In the genomic region with DNA sequence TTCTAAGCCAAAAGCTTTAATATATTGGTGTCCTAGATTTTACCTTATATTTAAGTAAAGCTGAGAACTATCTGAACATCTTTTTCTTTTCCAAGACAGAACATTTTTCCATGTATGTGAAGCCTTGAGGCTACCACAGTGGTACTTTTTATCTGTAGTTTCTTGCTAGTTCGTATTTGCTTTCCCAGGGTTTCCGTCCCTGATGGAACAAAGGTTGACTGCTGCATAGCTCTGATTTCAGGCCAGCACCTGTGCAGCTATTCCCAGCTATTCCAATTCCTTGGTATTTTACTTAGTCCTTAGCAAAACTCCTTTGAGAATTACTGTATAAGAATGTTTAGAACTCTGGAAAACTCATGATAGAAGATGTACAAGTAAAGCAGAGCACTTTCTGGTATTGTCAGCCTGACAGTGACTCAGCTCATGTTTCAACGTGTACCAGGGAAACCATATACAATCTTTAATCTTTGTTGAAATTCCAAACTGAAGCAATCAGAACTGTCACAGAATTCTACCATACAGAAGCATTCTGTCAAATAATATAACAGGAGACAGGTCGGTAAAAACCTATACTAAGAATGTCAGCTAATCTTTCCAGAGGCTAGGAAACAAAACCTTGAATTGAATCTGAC, we compare ENCODE assay signal across 16 cellular contexts.
DNase-seq lines count a peak whose midpoint lies in the region; ATAC-seq and TF ChIP-seq lines count a peak whose summit lies in the region.
"Had no signal": no experiment of that assay in that cellular context is flagged by ENCODE, and none has a peak within 500 bp of the region (broad histone marks: within the 10 kb centered on the region; RNA-seq: fewer than 3 reads in every experiment).

No MANE protein-coding gene starts in this region.

- no peak overlapping the region for H2BK5ac ChIP-seq in H9 (ENCODE audit: insufficient read length, low read length)

- no peak overlapping the region for H3K9ac ChIP-seq in H9 (ENCODE audit: extremely low read depth, insufficient read length, low read length)

- H4K8ac ChIP-seq in H9 (replicated peaks; ENCODE audit: insufficient read length, low read depth, low read length) = no peak overlapping the region

- H3K4me2 ChIP-seq in H9 (ENCODE audit: insufficient read depth, insufficient read length, low read length) = no peak overlapping the region

- H3K4ac ChIP-seq in H9 (ENCODE audit: low read depth, low read length) = no peak overlapping the region

- H3K36me3 Mint-ChIP-seq in H9 (ENCODE audit: insufficient read depth in 1 of 3, low read depth in 3 of 3) = peaks cover 11 to 27% (median 26%) of the 10 kb centered on the region in 3 experiments; a peak in 6 of 7 replicates
- H3K36me3 Mint-ChIP-seq in progenitor cell of endocrine pancreas (ENCODE audit: insufficient read depth) = peaks cover 18% of the 10 kb centered on the region

- no peak overlapping the region for H2BK20ac ChIP-seq in H9 (ENCODE audit: low read depth, low read length, poor library complexity, severe bottlenecking)

- TF ChIP-seq CTCF in H9 (conservative IDR thresholded peaks at IDR 0.05) = no peak
- TF ChIP-seq CTCF in foreskin keratinocyte (conservative IDR thresholded peaks at IDR 0.05) = peak; percentile 28
- no peak for TF ChIP-seq CTCF in progenitor cell of endocrine pancreas (IDR thresholded peaks at IDR 0.05; ENCODE audit: unreplicated experiment)

- H3K4me1 Mint-ChIP-seq in H9 = peaks cover 4 to 16% of the 10 kb centered on the region in 2 experiments; a peak in 3 of 4 replicates
- peaks cover 5% of the 10 kb centered on the region for H3K4me1 Mint-ChIP-seq in progenitor cell of endocrine pancreas (ENCODE audit: low read depth)

- H3K27me3 ChIP-seq in H9 (ENCODE audit: insufficient read depth, low read length) = no peaks in the 10 kb centered on the region
- no peaks in the 10 kb centered on the region for H3K27me3 ChIP-seq in SJSA1 (replicated peaks)
- H3K27me3 ChIP-seq in foreskin keratinocyte = no peaks in the 10 kb centered on the region
- H3K27me3 ChIP-seq in SJCRH30 = no peaks in the 10 kb centered on the region
- no peaks in the 10 kb centered on the region for H3K27me3 ChIP-seq in right cardiac atrium (ENCODE audit: control insufficient read depth, insufficient read depth)
- H3K27me3 ChIP-seq: testis had no signal

- H3K79me1 ChIP-seq in H9 (ENCODE audit: insufficient read depth, low read depth, low read length, poor library complexity, severe bottlenecking) = no peaks in the 10 kb centered on the region

- no peak overlapping the region for H2BK12ac ChIP-seq in H9 (ENCODE audit: insufficient read length, low read depth, low read length)

- intact Hi-C loops in right cardiac atrium (cut with DNase I) = no loop called here

- H3K23ac ChIP-seq in H9 (ENCODE audit: insufficient read length, low read depth, low read length) = no peak overlapping the region

- H3K4me3 ChIP-seq in SJSA1 = no peak overlapping the region
- H3K4me3 ChIP-seq in SJCRH30 = no peak overlapping the region
- H3K4me3 ChIP-seq in right cardiac atrium (ENCODE audit: low read length) = no peak overlapping the region
- H3K4me3 ChIP-seq: testis had no signal

- H3K9me3 ChIP-seq in H9 (ENCODE audit: control insufficient read depth, low read depth, low read length) = no peaks in the 10 kb centered on the region
- no peaks in the 10 kb centered on the region for H3K9me3 ChIP-seq in SJSA1 (replicated peaks)
- H3K9me3 ChIP-seq in SJCRH30 (replicated peaks) = no peaks in the 10 kb centered on the region
- H3K9me3 ChIP-seq in right cardiac atrium (ENCODE audit: control insufficient read depth, low read length) = no peaks in the 10 kb centered on the region
- H3K9me3 ChIP-seq: testis had no signal

- H4K91ac ChIP-seq in H9 (ENCODE audit: insufficient read length, low read depth, low read length) = no peak overlapping the region

- no peaks in the 10 kb centered on the region for H3K27me3 Mint-ChIP-seq in H9 (ENCODE audit: low read depth)
- no peaks in the 10 kb centered on the region for H3K27me3 Mint-ChIP-seq in progenitor cell of endocrine pancreas

- H2AK5ac ChIP-seq in H9 (ENCODE audit: insufficient read length, low read length) = no peak overlapping the region

- H3K27ac Mint-ChIP-seq in H9 = peak overlapping the region; percentile 19 to 36 (median 36); a peak in 4 of 7 replicates
- peak overlapping the region; percentile 92 for H3K27ac Mint-ChIP-seq in progenitor cell of endocrine pancreas
- H3K27ac Mint-ChIP-seq: CD8-positive, alpha-beta T cell had no signal

- no peak overlapping the region for H3K27ac ChIP-seq in H9 (ENCODE audit: insufficient read length, low read depth, low read length)
- peak overlapping the region; percentile 47 for H3K27ac ChIP-seq in SJSA1
- H3K27ac ChIP-seq in foreskin keratinocyte = no peak overlapping the region
- H3K27ac ChIP-seq in SJCRH30 = no peak overlapping the region
- no peak overlapping the region for H3K27ac ChIP-seq in right cardiac atrium (ENCODE audit: low read length)
- H3K27ac ChIP-seq: RWPE1, testis had no signal

- H3K4me3 Mint-ChIP-seq in H9 (no peak overlapping the region), progenitor cell of endocrine pancreas (ENCODE audit: low read depth) (no peak overlapping the region)
- H3K4me3 Mint-ChIP-seq: CD8-positive, alpha-beta T cell had no signal

- no peak overlapping the region for H3K14ac ChIP-seq in H9 (ENCODE audit: insufficient read depth, low read length)

- ATAC-seq in foreskin keratinocyte (peak; percentile 83), GM21390 (IDR thresholded peaks at IDR 0.05; ENCODE audit: unreplicated experiment) (no peak), right cardiac atrium (no peak)
- ATAC-seq: CD8-positive, alpha-beta T cell; left cardiac atrium had no signal

- no peak overlapping the region for H4K5ac ChIP-seq in H9 (ENCODE audit: insufficient read length, low read depth, low read length)

- no peak overlapping the region for H2BK15ac ChIP-seq in H9 (ENCODE audit: low read depth, low read length)

- no peak overlapping the region for H3K56ac ChIP-seq in H9 (ENCODE audit: insufficient read length, low read depth, low read length)

- H3K79me2 ChIP-seq in H9 (ENCODE audit: insufficient read depth, low read length) = no peaks in the 10 kb centered on the region

- no peak overlapping the region for H3T11ph ChIP-seq in H9 (ENCODE audit: low read length)

- no peak for DNase-seq in H9
- DNase-seq in SJSA1 (ENCODE audit: low read depth in 1 of 2, low spot score in 2 of 2) = peak in 1 of 2 experiments; percentile 5
- DNase-seq in foreskin keratinocyte = peak; percentile 23 to 43
- no peak for DNase-seq in progenitor cell of endocrine pancreas (ENCODE audit: low spot score, unreplicated experiment)
- DNase-seq in SJCRH30 = no peak
- DNase-seq in nucleus accumbens (lab: John Stamatoyannopoulos, UW) = no peak
- no peak for DNase-seq in right cardiac atrium
- DNase-seq: anterior cingulate cortex; CD8-positive, alpha-beta T cell; effector CD4-positive, alpha-beta T cell; glutamatergic neuron; left cardiac atrium; NCI-H146; testis had no signal

- peaks cover 39% of the 10 kb centered on the region for H3K36me3 ChIP-seq in SJSA1
- H3K36me3 ChIP-seq in SJCRH30 = peaks cover 33% of the 10 kb centered on the region

- H2BK120ac ChIP-seq in H9 (ENCODE audit: low read depth, low read length, poor library complexity, severe bottlenecking) = no peak overlapping the region

- no CpG with 5 or more reads among the region's 4 CpGs for WGBS in H9 (ENCODE audit: extremely low coverage, insufficient read length, low lambda C conversion rate)
- WGBS in right cardiac atrium = 86% methylated on average over 4 of the region's 4 CpGs

- H3K23me2 ChIP-seq in H9 (ENCODE audit: insufficient read length, low read depth, low read length, poor library complexity, severe bottlenecking) = no peaks in the 10 kb centered on the region

- H2AFZ ChIP-seq in H9 (ENCODE audit: low read length) = no peak overlapping the region

- H3K4me1 ChIP-seq in H9 (ENCODE audit: insufficient read depth, low read length) (no peaks in the 10 kb centered on the region), SJSA1 (replicated peaks) (peaks cover 11% of the 10 kb centered on the region), foreskin keratinocyte (peaks cover 11% of the 10 kb centered on the region), SJCRH30 (no peaks in the 10 kb centered on the region), right cardiac atrium (ENCODE audit: control insufficient read depth, insufficient read depth, low read length) (no peaks in the 10 kb centered on the region)
- H3K4me1 ChIP-seq: testis had no signal

- H3K9me3 Mint-ChIP-seq in H9 (no peaks in the 10 kb centered on the region), progenitor cell of endocrine pancreas (ENCODE audit: low read depth) (peaks cover 6% of the 10 kb centered on the region)
- H3K9me3 Mint-ChIP-seq: CD8-positive, alpha-beta T cell had no signal

- no peak overlapping the region for H3K18ac ChIP-seq in H9 (ENCODE audit: insufficient read length, low read depth, low read length)

- no peaks in the 10 kb centered on the region for H4K20me1 ChIP-seq in H9 (ENCODE audit: control insufficient read depth, insufficient read depth, insufficient read length)

Comparison
In these comparisons a context has a peak if more than half of its experiments do, and no peak if none do; other contexts are left out.
1. DNase-seq: peak in foreskin keratinocyte (2 of 2); none in H9 (single experiment), progenitor cell of endocrine pancreas (single experiment), SJCRH30 (0 of 2), nucleus accumbens (0 of 56) and right cardiac atrium (0 of 3).